28 cellular contexts compared by ENCODE assay signal in genomic region chr10:31215052-31215451, GRCh38.
A peak's percentile ranks its signal among the peaks of the same experiment; 100 is the strongest.
DNase-seq lines count a peak whose midpoint lies in the region; ATAC-seq and TF ChIP-seq lines count a peak whose summit lies in the region.
"Had no signal": no experiment of that assay in that cellular context is flagged by ENCODE, and none has a peak within 500 bp of the region (broad histone marks: within the 10 kb centered on the region; RNA-seq: fewer than 3 reads in every experiment).

No MANE protein-coding gene starts in this region.

- peaks cover 2% of the 10 kb centered on the region for H3K27me3 Mint-ChIP-seq in activated CD4-positive, alpha-beta T cell treated with anti-CD3 and anti-CD28 coated beads, Interleukin-2, amount 10 ng/mL, durations not matched to agents 24 days and 14 days
- no peaks in the 10 kb centered on the region for H3K27me3 Mint-ChIP-seq in activated T-cell treated with anti-CD3 and anti-CD28 coated beads, Interleukin-2, amount 50 U/mL, for 24 hours
- H3K27me3 Mint-ChIP-seq: activated naive CD8-positive, alpha-beta T cell; activated T-helper 17 cell treated with anti-CD3 and anti-CD28 coated beads, Interleukin-2, amount 50 U/mL, for 72 hours had no signal

- no peak overlapping the region for H3K27ac Mint-ChIP-seq in activated CD4-positive, alpha-beta T cell treated with anti-CD3 and anti-CD28 coated beads, Interleukin-2, amount 10 ng/mL, durations not matched to agents 24 days and 14 days
- H3K27ac Mint-ChIP-seq in activated T-cell treated with anti-CD3 and anti-CD28 coated beads, Interleukin-2, amount 50 U/mL, for 24 hours = no peak overlapping the region
- H3K27ac Mint-ChIP-seq: activated naive CD8-positive, alpha-beta T cell; activated T-helper 17 cell treated with anti-CD3 and anti-CD28 coated beads, Interleukin-2, amount 50 U/mL, for 72 hours; T-helper 2 cell treated with Interferon-gamma antibody and Interleukin-4, amounts not matched to agents 5 μg/mL and 100 μg/mL, for 36 hours had no signal

- no peak overlapping the region for H3K4me3 Mint-ChIP-seq in activated CD4-positive, alpha-beta T cell treated with anti-CD3 and anti-CD28 coated beads, Interleukin-2, amount 10 ng/mL, durations not matched to agents 24 days and 14 days
- H3K4me3 Mint-ChIP-seq in activated T-cell treated with anti-CD3 and anti-CD28 coated beads, Interleukin-2, amount 50 U/mL, for 24 hours = no peak overlapping the region
- H3K4me3 Mint-ChIP-seq: activated naive CD8-positive, alpha-beta T cell; activated T-helper 17 cell treated with anti-CD3 and anti-CD28 coated beads, Interleukin-2, amount 50 U/mL, for 72 hours; neural crest cell; T-helper 2 cell treated with Interferon-gamma antibody and Interleukin-4, amounts not matched to agents 5 μg/mL and 100 μg/mL, for 36 hours had no signal

- no peak for TF ChIP-seq CTCF in OCI-LY3 (IDR thresholded peaks at IDR 0.05; ENCODE audit: low read depth, low read length)
- TF ChIP-seq CTCF in left lung (IDR thresholded peaks at IDR 0.05) = no peak
- no peak for TF ChIP-seq CTCF in A673 (conservative IDR thresholded peaks at IDR 0.05; ENCODE audit: low read depth, low read length)

- H3K9ac ChIP-seq in OCI-LY3 (ENCODE audit: low read length) = no peak overlapping the region

- ATAC-seq in left lung (peak; percentile 25), HG03342 (IDR thresholded peaks at IDR 0.05; ENCODE audit: unreplicated experiment) (no peak)
- ATAC-seq: activated T-helper 17 cell treated with anti-CD3 and anti-CD28 coated beads, Interleukin-2, amount 50 U/mL, for 72 hours; gastroesophageal sphincter; HepG2; Panc1 had no signal

- POLR2A ChIA-PET in A673 (lab: Charles Lee; ENCODE audit: low non-redundant PET) = no interaction called here

- no peaks in the 10 kb centered on the region for H3K9me3 Mint-ChIP-seq in activated CD4-positive, alpha-beta T cell treated with anti-CD3 and anti-CD28 coated beads, Interleukin-2, amount 10 ng/mL, durations not matched to agents 24 days and 14 days
- no peaks in the 10 kb centered on the region for H3K9me3 Mint-ChIP-seq in activated T-cell treated with anti-CD3 and anti-CD28 coated beads, Interleukin-2, amount 50 U/mL, for 24 hours
- H3K9me3 Mint-ChIP-seq: activated T-helper 17 cell treated with anti-CD3 and anti-CD28 coated beads, Interleukin-2, amount 50 U/mL, for 72 hours; neural crest cell; T-helper 2 cell treated with Interferon-gamma antibody and Interleukin-4, amounts not matched to agents 5 μg/mL and 100 μg/mL, for 36 hours had no signal

- H3K4me2 ChIP-seq in OCI-LY3 (ENCODE audit: low read length) = 0 out of 2 replicates have a peak overlapping the region, but pooled peaks have one; percentile 8

- no peaks in the 10 kb centered on the region for H3K79me2 ChIP-seq in OCI-LY3 (ENCODE audit: low read length)

- H4K20me1 ChIP-seq in OCI-LY3 (ENCODE audit: insufficient read depth, low read length) = no peaks in the 10 kb centered on the region

- H3K4me3 ChIP-seq in OCI-LY3 (ENCODE audit: low read length) (no peak overlapping the region), left lung (no peak overlapping the region), A673 (ENCODE audit: low read depth, low read length, poor library complexity, severe bottlenecking) (no peak overlapping the region)
- H3K4me3 ChIP-seq: ascending aorta, gastroesophageal sphincter, HAP-1, prostate gland, SK-N-MC had no signal

- H3K27ac ChIP-seq in OCI-LY3 (ENCODE audit: low read length) (no peak overlapping the region), left lung (no peak overlapping the region), A673 (ENCODE audit: low read depth, low read length, poor library complexity, severe bottlenecking) (no peak overlapping the region)
- H3K27ac ChIP-seq: 22Rv1, ascending aorta, gastroesophageal sphincter, prostate gland, SK-N-MC had no signal

- H3K4me1 ChIP-seq in OCI-LY3 (ENCODE audit: low read length) = peaks cover 9% of the 10 kb centered on the region; the same call in 1 of the 2 replicates
- no peaks in the 10 kb centered on the region for H3K4me1 ChIP-seq in left lung
- no peaks in the 10 kb centered on the region for H3K4me1 ChIP-seq in A673 (ENCODE audit: insufficient read depth, low read length, poor library complexity, severe bottlenecking)
- H3K4me1 ChIP-seq: ascending aorta, BE2C, HAP-1, prostate gland had no signal

- no peaks in the 10 kb centered on the region for H3K4me1 Mint-ChIP-seq in activated CD4-positive, alpha-beta T cell treated with anti-CD3 and anti-CD28 coated beads, Interleukin-2, amount 10 ng/mL, durations not matched to agents 24 days and 14 days
- no peaks in the 10 kb centered on the region for H3K4me1 Mint-ChIP-seq in activated T-cell treated with anti-CD3 and anti-CD28 coated beads, Interleukin-2, amount 50 U/mL, for 24 hours (ENCODE audit: low read depth)
- H3K4me1 Mint-ChIP-seq: activated T-helper 17 cell treated with anti-CD3 and anti-CD28 coated beads, Interleukin-2, amount 50 U/mL, for 72 hours had no signal

- CTCF ChIA-PET in A673 (lab: Charles Lee) = no interaction called here

- H3K36me3 ChIP-seq in OCI-LY3 (replicated peaks; ENCODE audit: low read depth, low read length) (no peaks in the 10 kb centered on the region), left lung (no peaks in the 10 kb centered on the region), A673 (ENCODE audit: insufficient read depth, low read length, poor library complexity, severe bottlenecking) (no peaks in the 10 kb centered on the region)
- H3K36me3 ChIP-seq: ascending aorta, BE2C, gastroesophageal sphincter, HAP-1, prostate gland had no signal

- H3K36me3 Mint-ChIP-seq in activated CD4-positive, alpha-beta T cell treated with anti-CD3 and anti-CD28 coated beads, Interleukin-2, amount 10 ng/mL, durations not matched to agents 24 days and 14 days (ENCODE audit: low read depth) = no peaks in the 10 kb centered on the region
- H3K36me3 Mint-ChIP-seq in activated T-cell treated with anti-CD3 and anti-CD28 coated beads, Interleukin-2, amount 50 U/mL, for 24 hours (ENCODE audit: low read depth) = no peaks in the 10 kb centered on the region
- H3K36me3 Mint-ChIP-seq: activated naive CD8-positive, alpha-beta T cell had no signal

- H3K27me3 ChIP-seq in OCI-LY3 (ENCODE audit: low read depth, low read length) = no peaks in the 10 kb centered on the region
- H3K27me3 ChIP-seq in left lung = no peaks in the 10 kb centered on the region
- H3K27me3 ChIP-seq in A673 (replicated peaks; ENCODE audit: insufficient read depth, low read depth, low read length, poor library complexity) = no peaks in the 10 kb centered on the region
- H3K27me3 ChIP-seq: ascending aorta, BE2C, gastroesophageal sphincter had no signal

- BruUV-seq in A673 (replicated peaks; lab: Mats Ljungman, UMichigan) = no TSS peak

- intact Hi-C loops in activated CD4-positive, alpha-beta T cell treated with anti-CD3 and anti-CD28 coated beads, Interleukin-2, amount 10 ng/mL, durations not matched to agents 24 days and 14 days (cut with micrococcal nuclease) = no loop called here
- intact Hi-C loops in left lung (cut with DNase I) = no loop called here
- intact Hi-C loops in A673 (cut with micrococcal nuclease; ENCODE audit: unreplicated experiment) = no loop called here

- DNase-seq in activated CD4-positive, alpha-beta T cell treated with anti-CD3 and anti-CD28 coated beads, Interleukin-2, amount 10 ng/mL, durations not matched to agents 24 days and 14 days = peak; percentile 11
- no peak for DNase-seq in activated CD4-positive, alpha-beta T cell treated with anti-CD3 and anti-CD28 coated beads, Interleukin-2, amount 50 U/mL, for 48 hours
- no peak for DNase-seq in left lung
- DNase-seq in activated T-cell treated with anti-CD3 and anti-CD28 coated beads, Interleukin-2, amount 50 U/mL, for 24 hours = no peak
- DNase-seq in activated T-cell treated with anti-CD3 and anti-CD28 coated beads, Interleukin-2, amount 50 U/mL, for 48 hours = no peak
- no peak for DNase-seq in A673 (ENCODE audit: low spot score)
- DNase-seq: activated CD4-positive, alpha-beta T cell treated with anti-CD3 and anti-CD28 coated beads, Interleukin-2, amount 50 U/mL, for 1 hour; BE2C; caudate nucleus; DMS79; NCI-H1417 treated with DMSO at 0.1 percent for 48 hours; NCI-H2081 treated with DMSO at 0.1 percent for 48 hours; NCI-H446; NCI-H82 had no signal

- H3K9me3 ChIP-seq in OCI-LY3 (ENCODE audit: insufficient read depth, low read length) = no peaks in the 10 kb centered on the region
- H3K9me3 ChIP-seq in left lung = no peaks in the 10 kb centered on the region
- no peaks in the 10 kb centered on the region for H3K9me3 ChIP-seq in A673 (ENCODE audit: low read depth, low read length, poor library complexity, severe bottlenecking)
- H3K9me3 ChIP-seq: ascending aorta, BE2C, gastroesophageal sphincter, HAP-1, prostate gland had no signal

- H2AFZ ChIP-seq in OCI-LY3 (ENCODE audit: low read depth, low read length) = no peak overlapping the region
